In genomic region chr12:13537623-13538022, GRCh38 we compare ENCODE assay signal across 13 cellular contexts.
A peak's percentile ranks its signal among the peaks of the same experiment; 100 is the strongest.
DNase-seq lines count a peak whose midpoint lies in the region; ATAC-seq lines count a peak whose summit lies in the region.
"Had no signal": no experiment of that assay in that cellular context is flagged by ENCODE, and none has a peak within 500 bp of the region (broad histone marks: within the 10 kb centered on the region; RNA-seq: fewer than 3 reads in every experiment).

No MANE protein-coding gene starts in this region.

- DNase-seq in activated naive CD4-positive, alpha-beta T cell treated with anti-CD3 and anti-CD28 coated beads, Interleukin-2, amount 50 U/mL, for 72 hours (ENCODE audit: low spot score in 2 of 2), result no peak
- DNase-seq in activated naive CD4-positive, alpha-beta T cell treated with anti-CD3 and anti-CD28 coated beads, Interleukin-2, amount 10 ng/mL, durations not matched to agents 7 days and 5 days, result no peak
- no peak for DNase-seq in stimulated activated naive CD8-positive, alpha-beta T cell treated with anti-CD3 and anti-CD28 coated beads, Interleukin-15, amount 100 ng/mL, for 72 hours
- no peak for DNase-seq in stimulated activated naive CD4-positive, alpha-beta T cell (lab: John Stamatoyannopoulos, UW)
- DNase-seq in SHP77 treated with DMSO at 0.1 percent for 48 hours (lab: John Stamatoyannopoulos, UW), result no peak
- DNase-seq in cerebellar nuclear complex (lab: John Stamatoyannopoulos, UW), result no peak
- DNase-seq: activated CD8-positive, alpha-beta memory T cell treated with anti-CD3 and anti-CD28 coated beads for 24 hours; activated naive CD8-positive, alpha-beta T cell treated with anti-CD3 and anti-CD28 coated beads for 36 hours; esophagus squamous epithelium had no signal

- ATAC-seq in activated naive CD4-positive, alpha-beta T cell treated with anti-CD3 and anti-CD28 coated beads, Interleukin-2, amount 50 U/mL, for 72 hours, result peak; percentile 58 to 89
- ATAC-seq in HG02588 (IDR thresholded peaks at IDR 0.05; ENCODE audit: unreplicated experiment), result peak; percentile 50
- ATAC-seq in HG03442 (IDR thresholded peaks at IDR 0.05; ENCODE audit: unreplicated experiment), result peak; percentile 66
- peak; percentile 78 for ATAC-seq in stimulated activated naive CD8-positive, alpha-beta T cell treated with anti-CD3 and anti-CD28 coated beads, Interleukin-15, amount 100 ng/mL, for 72 hours
- ATAC-seq: GM23338 had no signal

- H3K27ac Mint-ChIP-seq in activated naive CD4-positive, alpha-beta T cell treated with anti-CD3 and anti-CD28 coated beads, Interleukin-2, amount 50 U/mL, for 72 hours, result no peak overlapping the region
- no peak overlapping the region for H3K27ac Mint-ChIP-seq in activated naive CD4-positive, alpha-beta T cell treated with anti-CD3 and anti-CD28 coated beads, Interleukin-2, amount 10 ng/mL, durations not matched to agents 7 days and 5 days
- no peak overlapping the region for H3K27ac Mint-ChIP-seq in stimulated activated naive CD8-positive, alpha-beta T cell treated with anti-CD3 and anti-CD28 coated beads, Interleukin-15, amount 100 ng/mL, for 72 hours
- H3K27ac Mint-ChIP-seq: activated naive CD8-positive, alpha-beta T cell treated with anti-CD3 and anti-CD28 coated beads for 36 hours; GM23338; T-helper 2 cell treated with Interferon-gamma antibody and Interleukin-4, amounts not matched to agents 5 μg/mL and 100 μg/mL, for 36 hours had no signal

- CTCF ChIA-PET in activated naive CD4-positive, alpha-beta T cell treated with anti-CD3 and anti-CD28 coated beads, Interleukin-2, amount 10 ng/mL, durations not matched to agents 7 days and 5 days (lab: Charles Lee), result no interaction called here

- H3K4me1 Mint-ChIP-seq in activated naive CD4-positive, alpha-beta T cell treated with anti-CD3 and anti-CD28 coated beads, Interleukin-2, amount 10 ng/mL, durations not matched to agents 7 days and 5 days, result no peaks in the 10 kb centered on the region
- H3K4me1 Mint-ChIP-seq in stimulated activated naive CD8-positive, alpha-beta T cell treated with anti-CD3 and anti-CD28 coated beads, Interleukin-15, amount 100 ng/mL, for 72 hours, result peaks cover 16% of the 10 kb centered on the region

- H3K36me3 Mint-ChIP-seq in activated naive CD4-positive, alpha-beta T cell treated with anti-CD3 and anti-CD28 coated beads, Interleukin-2, amount 50 U/mL, for 72 hours, result no peaks in the 10 kb centered on the region
- no peaks in the 10 kb centered on the region for H3K36me3 Mint-ChIP-seq in activated naive CD4-positive, alpha-beta T cell treated with anti-CD3 and anti-CD28 coated beads, Interleukin-2, amount 10 ng/mL, durations not matched to agents 7 days and 5 days
- H3K36me3 Mint-ChIP-seq: activated naive CD8-positive, alpha-beta T cell treated with anti-CD3 and anti-CD28 coated beads for 36 hours had no signal

- no peak overlapping the region for H3K4me3 Mint-ChIP-seq in activated naive CD4-positive, alpha-beta T cell treated with anti-CD3 and anti-CD28 coated beads, Interleukin-2, amount 10 ng/mL, durations not matched to agents 7 days and 5 days
- no peak overlapping the region for H3K4me3 Mint-ChIP-seq in stimulated activated naive CD8-positive, alpha-beta T cell treated with anti-CD3 and anti-CD28 coated beads, Interleukin-15, amount 100 ng/mL, for 72 hours
- H3K4me3 Mint-ChIP-seq: activated naive CD8-positive, alpha-beta T cell treated with anti-CD3 and anti-CD28 coated beads for 36 hours; GM23338; T-helper 2 cell treated with Interferon-gamma antibody and Interleukin-4, amounts not matched to agents 5 μg/mL and 100 μg/mL, for 36 hours had no signal

- peaks cover 3% of the 10 kb centered on the region for H3K27me3 Mint-ChIP-seq in activated naive CD4-positive, alpha-beta T cell treated with anti-CD3 and anti-CD28 coated beads, Interleukin-2, amount 10 ng/mL, durations not matched to agents 7 days and 5 days
- H3K27me3 Mint-ChIP-seq in stimulated activated naive CD8-positive, alpha-beta T cell treated with anti-CD3 and anti-CD28 coated beads, Interleukin-15, amount 100 ng/mL, for 72 hours, result peaks cover 16% of the 10 kb centered on the region

- H3K9me3 Mint-ChIP-seq in activated naive CD4-positive, alpha-beta T cell treated with anti-CD3 and anti-CD28 coated beads, Interleukin-2, amount 50 U/mL, for 72 hours, result no peaks in the 10 kb centered on the region
- no peaks in the 10 kb centered on the region for H3K9me3 Mint-ChIP-seq in activated naive CD4-positive, alpha-beta T cell treated with anti-CD3 and anti-CD28 coated beads, Interleukin-2, amount 10 ng/mL, durations not matched to agents 7 days and 5 days
- no peaks in the 10 kb centered on the region for H3K9me3 Mint-ChIP-seq in stimulated activated naive CD8-positive, alpha-beta T cell treated with anti-CD3 and anti-CD28 coated beads, Interleukin-15, amount 100 ng/mL, for 72 hours
- H3K9me3 Mint-ChIP-seq: activated naive CD8-positive, alpha-beta T cell treated with anti-CD3 and anti-CD28 coated beads for 36 hours; GM23338; T-helper 2 cell treated with Interferon-gamma antibody and Interleukin-4, amounts not matched to agents 5 μg/mL and 100 μg/mL, for 36 hours had no signal
